In genomic region chr11:60831143-60831500, GRCh38 we compare ENCODE assay signal across 8 cellular contexts. TPM values are rescaled to one million over a fixed set of nuclear protein-coding genes. Genes with fewer than 3 reads are reported as not detected.
DNase-seq lines count a peak whose midpoint lies in the region; ATAC-seq and TF ChIP-seq lines count a peak whose summit lies in the region.

No MANE protein-coding gene starts in this region.

- CTCF ChIA-PET in CD4-positive, alpha-beta memory T cell (lab: Charles Lee; ENCODE audit: partially characterized antibody): interaction anchor here (0.6 to 12.7 kb wide), 28 partner anchors 9 to 562 kb away, joined by 3 to 173 read pairs (median 5); partner anchors contain the start of genes CCDC86, CD6, PRPF19 and TMEM109

- no peaks in the 10 kb centered on the region for H3K4me1 ChIP-seq in CD4-positive, alpha-beta memory T cell (ENCODE audit: insufficient read depth, low read length)
- H3K4me1 ChIP-seq in suprapubic skin: peaks cover 5% of the 10 kb centered on the region

- 10% methylated on average over 6 of the region's 8 CpGs for whole genome bisulfite sequencing in suprapubic skin

- H3K4me3 ChIP-seq in CD4-positive, alpha-beta memory T cell (ENCODE audit: low read length in 2 of 2): no peak overlapping the region
- H3K4me3 ChIP-seq in suprapubic skin: no peak overlapping the region

- H3K4me3 Mint-ChIP-seq in CD4-positive, alpha-beta memory T cell: peak overlapping the region in 2 of 8 donors; percentile 63 to 78
- H3K4me3 Mint-ChIP-seq in activated T-helper 17 cell treated with anti-CD3 and anti-CD28 coated beads, Interleukin-2, amount 50 U/mL, for 72 hours: no peak overlapping the region

- TF ChIP-seq EP300 in suprapubic skin (IDR thresholded peaks at IDR 0.05): no peak

- no peaks in the 10 kb centered on the region for H3K9me3 Mint-ChIP-seq in CD4-positive, alpha-beta memory T cell
- H3K9me3 Mint-ChIP-seq in activated T-helper 17 cell treated with anti-CD3 and anti-CD28 coated beads, Interleukin-2, amount 50 U/mL, for 72 hours: no peaks in the 10 kb centered on the region

- DNase-seq in CD4-positive, alpha-beta memory T cell: peak; percentile 68 to 77 (median 73)
- DNase-seq in RPMI8226 (peak; percentile 88), fibroblast of the conjunctiva (ENCODE audit: low read depth) (peak; percentile 59), nucleus accumbens (lab: John Stamatoyannopoulos, UW) (peak in 51 of 56 donors; percentile 20 to 91 (median 65)), suprapubic skin (ENCODE audit: low spot score in 2 of 2) (peak; percentile 83 to 90)

- no peaks in the 10 kb centered on the region for H3K36me3 ChIP-seq in CD4-positive, alpha-beta memory T cell (ENCODE audit: insufficient read depth, low read length)
- no peaks in the 10 kb centered on the region for H3K36me3 ChIP-seq in suprapubic skin

- H3K27ac ChIP-seq in CD4-positive, alpha-beta memory T cell (ENCODE audit: low read depth, low read length): no peak overlapping the region
- H3K27ac ChIP-seq in suprapubic skin: no peak overlapping the region

- H3K27me3 Mint-ChIP-seq in CD4-positive, alpha-beta memory T cell: peaks cover 3 to 8% of the 10 kb centered on the region in 2 donors
- peaks cover 12% of the 10 kb centered on the region for H3K27me3 Mint-ChIP-seq in activated T-helper 17 cell treated with anti-CD3 and anti-CD28 coated beads, Interleukin-2, amount 50 U/mL, for 72 hours

- H3K4me1 Mint-ChIP-seq in CD4-positive, alpha-beta memory T cell: peaks cover 0 to 3% (median 0%) of the 10 kb centered on the region in 4 donors
- no peaks in the 10 kb centered on the region for H3K4me1 Mint-ChIP-seq in activated T-helper 17 cell treated with anti-CD3 and anti-CD28 coated beads, Interleukin-2, amount 50 U/mL, for 72 hours

- H3K27ac Mint-ChIP-seq in CD4-positive, alpha-beta memory T cell: peak overlapping the region in 2 of 7 donors; percentile 83 to 93
- H3K27ac Mint-ChIP-seq in activated T-helper 17 cell treated with anti-CD3 and anti-CD28 coated beads, Interleukin-2, amount 50 U/mL, for 72 hours: no peak overlapping the region

- ATAC-seq in GM19467 (IDR thresholded peaks at IDR 0.05; ENCODE audit: unreplicated experiment): peak; percentile 69
- ATAC-seq in activated T-helper 17 cell treated with anti-CD3 and anti-CD28 coated beads, Interleukin-2, amount 50 U/mL, for 72 hours (replicated peaks): peak; percentile 91

- TF ChIP-seq POLR2A in suprapubic skin (IDR thresholded peaks at IDR 0.05): no peak

- H3K9me3 ChIP-seq in CD4-positive, alpha-beta memory T cell (ENCODE audit: control insufficient read depth in 1 of 2, low read length in 2 of 2): no peaks in the 10 kb centered on the region
- H3K9me3 ChIP-seq in suprapubic skin: no peaks in the 10 kb centered on the region

- peak; percentile 93 for TF ChIP-seq CTCF in LNCAP (IDR thresholded peaks at IDR 0.05)
- TF ChIP-seq CTCF in suprapubic skin (IDR thresholded peaks at IDR 0.05): peak; percentile 87 to 88

- H3K36me3 Mint-ChIP-seq in CD4-positive, alpha-beta memory T cell: no peaks in the 10 kb centered on the region
- no peaks in the 10 kb centered on the region for H3K36me3 Mint-ChIP-seq in activated T-helper 17 cell treated with anti-CD3 and anti-CD28 coated beads, Interleukin-2, amount 50 U/mL, for 72 hours (ENCODE audit: low read depth)

- POLR2A ChIA-PET in CD4-positive, alpha-beta memory T cell (lab: Charles Lee; ENCODE audit: partially characterized antibody): interaction anchor here (1.7 to 2.5 kb wide), 2 partner anchors 57 to 298 kb away, joined by 4 to 11 read pairs; no protein-coding TSS in a partner anchor

- intact Hi-C loops in CD4-positive, alpha-beta memory T cell (cut with micrococcal nuclease): loop anchor here (1.0 kb wide), 6 partner anchors 56 to 554 kb away; no protein-coding TSS in a partner anchor

- H3K27me3 ChIP-seq in CD4-positive, alpha-beta memory T cell (ENCODE audit: insufficient read depth, low read length): no peaks in the 10 kb centered on the region
- H3K27me3 ChIP-seq in suprapubic skin: peaks cover 6% of the 10 kb centered on the region

RNA-seq across cellular contexts. Expression of gene CCDC86, which starts 10.8 kb away (rescaled TPM):
- 1 to 10 TPM; 7.5 to 9.6 TPM for total RNA-seq in CD4-positive, alpha-beta memory T cell
- 10 to 100 TPM; 12.5 to 17.2 TPM for polyA plus RNA-seq in CD4-positive, alpha-beta memory T cell
- 10 to 100 TPM; 25.9 to 85.7 TPM for total RNA-seq in activated T-helper 17 cell treated with anti-CD3 and anti-CD28 coated beads, Interleukin-2, amount 50 U/mL, for 72 hours
- 10 to 100 TPM; 32.5 to 46.3 (median 40.3) TPM for total RNA-seq in suprapubic skin

RNA-seq across cellular contexts. Expression of gene PTGDR2, which starts 24.6 kb away (rescaled TPM):
- total RNA-seq in CD4-positive, alpha-beta memory T cell: 1 to 10 TPM; 3.6 TPM
- polyA plus RNA-seq in CD4-positive, alpha-beta memory T cell: 1 to 10 TPM; 1.9 to 3.5 TPM
- total RNA-seq in activated T-helper 17 cell treated with anti-CD3 and anti-CD28 coated beads, Interleukin-2, amount 50 U/mL, for 72 hours: under 1 TPM; 0.19 to 0.37 TPM
- under 1 TPM in 3 of 4 donors, not detected in 1; 0.19 to 0.68 (median 0.34) TPM for total RNA-seq in suprapubic skin

RNA-seq across cellular contexts. Expression of gene ZP1, which starts 36.2 kb away (rescaled TPM):
- total RNA-seq in CD4-positive, alpha-beta memory T cell: under 1 TPM; 0.33 to 0.41 TPM
- under 1 TPM in 1 of 2 donors, not detected in 1; 0.50 TPM for polyA plus RNA-seq in CD4-positive, alpha-beta memory T cell
- total RNA-seq in activated T-helper 17 cell treated with anti-CD3 and anti-CD28 coated beads, Interleukin-2, amount 50 U/mL, for 72 hours: under 1 TPM in 1 of 2 donors, not detected in 1; 0.16 TPM
- total RNA-seq in suprapubic skin: 1 to 10 TPM in 1 of 4 donors, under 1 TPM in 1, not detected in 2; 0.94 to 5.5 TPM

RNA-seq across cellular contexts. Expression of gene MS4A10, which starts 46.0 kb away (rescaled TPM):
- total RNA-seq in CD4-positive, alpha-beta memory T cell: not detected
- polyA plus RNA-seq in CD4-positive, alpha-beta memory T cell: not detected
- not detected for total RNA-seq in activated T-helper 17 cell treated with anti-CD3 and anti-CD28 coated beads, Interleukin-2, amount 50 U/mL, for 72 hours
- not detected for total RNA-seq in suprapubic skin
